Comparison of ENCODE assay signal across 18 cellular contexts in the genomic region with DNA sequence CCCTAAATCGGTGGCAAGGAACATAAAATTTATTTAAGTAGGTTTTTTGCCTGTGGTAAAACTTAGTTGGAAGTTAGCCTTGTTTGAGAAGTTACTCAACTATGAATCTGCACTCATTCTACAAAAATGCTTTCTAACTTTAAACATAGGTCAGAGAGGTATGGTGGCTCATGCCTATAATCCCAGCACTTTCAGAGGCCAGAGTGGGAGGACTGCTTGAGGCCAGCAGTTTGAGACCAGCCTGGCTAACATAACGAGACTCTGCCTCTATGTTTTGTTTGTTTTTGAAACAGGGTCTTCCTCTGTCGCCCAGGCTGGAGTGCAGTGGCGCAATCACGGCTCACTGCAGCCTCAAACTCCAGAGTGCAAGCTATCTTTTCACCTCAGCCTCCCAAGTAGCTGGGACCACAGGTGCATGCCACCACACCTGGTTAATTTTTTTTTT. TPM values are rescaled to one million over a fixed set of nuclear protein-coding genes. Genes with fewer than 3 reads are reported as not detected.
DNase-seq lines count a peak whose midpoint lies in the region; ATAC-seq and TF ChIP-seq lines count a peak whose summit lies in the region.
"Had no signal": no experiment of that assay in that cellular context is flagged by ENCODE, and none has a peak within 500 bp of the region (broad histone marks: within the 10 kb centered on the region; RNA-seq: fewer than 3 reads in every experiment).

No MANE protein-coding gene starts in this region.

- H3K4me1 Mint-ChIP-seq in neural progenitor cell (no peaks in the 10 kb centered on the region), natural killer cell (peaks cover 0 to 5% of the 10 kb centered on the region in 2 donors), CD14-positive monocyte (peaks cover 3% of the 10 kb centered on the region)
- H3K4me1 Mint-ChIP-seq: CD4-positive, CD25-positive, alpha-beta regulatory T cell had no signal

- peak overlapping the region; percentile 49 for H3K27ac ChIP-seq in brain microvascular endothelial cell
- no peak overlapping the region for H3K27ac ChIP-seq in neural progenitor cell
- H3K27ac ChIP-seq in testis = no peak overlapping the region
- H3K27ac ChIP-seq: body of pancreas had no signal

- H2AFZ ChIP-seq in neural progenitor cell (replicated peaks) = no peak overlapping the region

- peaks cover 10% of the 10 kb centered on the region for H4K20me1 ChIP-seq in neural progenitor cell (ENCODE audit: low read depth)

- intact Hi-C loops in natural killer cell (cut with micrococcal nuclease) (no loop called here), testis (cut with DNase I; ENCODE audit: low total_unique reads) (no loop called here), CD14-positive monocyte (cut with micrococcal nuclease) (no loop called here)

- no peak overlapping the region for H3K4me3 ChIP-seq in AG10803 (ENCODE audit: low read length)
- no peak overlapping the region for H3K4me3 ChIP-seq in brain microvascular endothelial cell (ENCODE audit: low read depth, low read length)
- H3K4me3 ChIP-seq in neural progenitor cell = no peak overlapping the region
- no peak overlapping the region for H3K4me3 ChIP-seq in testis
- H3K4me3 ChIP-seq: body of pancreas, mucosa of descending colon had no signal

- H3K27me3 ChIP-seq in brain microvascular endothelial cell (replicated peaks) = no peaks in the 10 kb centered on the region
- no peaks in the 10 kb centered on the region for H3K27me3 ChIP-seq in neural progenitor cell
- H3K27me3 ChIP-seq in testis = no peaks in the 10 kb centered on the region
- H3K27me3 ChIP-seq: body of pancreas had no signal

- WGBS in testis, 2 donors = 77 to 83% methylated on average over 5 of the region's 5 CpGs

- no peaks in the 10 kb centered on the region for H3K36me3 Mint-ChIP-seq in neural progenitor cell
- H3K36me3 Mint-ChIP-seq in natural killer cell = no peaks in the 10 kb centered on the region
- H3K36me3 Mint-ChIP-seq in CD14-positive monocyte = peaks cover 0 to 5% of the 10 kb centered on the region in 2 donors
- H3K36me3 Mint-ChIP-seq: CD4-positive, CD25-positive, alpha-beta regulatory T cell had no signal

- no peaks in the 10 kb centered on the region for H3K27me3 Mint-ChIP-seq in neural progenitor cell (ENCODE audit: insufficient read depth, low read depth)
- no peaks in the 10 kb centered on the region for H3K27me3 Mint-ChIP-seq in natural killer cell (ENCODE audit: low read depth in 2 of 2)
- no peaks in the 10 kb centered on the region for H3K27me3 Mint-ChIP-seq in CD14-positive monocyte (ENCODE audit: low read depth in 3 of 3)
- H3K27me3 Mint-ChIP-seq: CD4-positive, CD25-positive, alpha-beta regulatory T cell; effector memory CD8-positive, alpha-beta T cell had no signal

- H3K36me3 ChIP-seq in brain microvascular endothelial cell (replicated peaks) (no peaks in the 10 kb centered on the region), neural progenitor cell (no peaks in the 10 kb centered on the region), testis (ENCODE audit: low read depth, missing control alignments) (no peaks in the 10 kb centered on the region)

- in situ Hi-C loops in brain microvascular endothelial cell (cut with HindIII; ENCODE audit: low pct_ligation_motif_present, low sequenced_read_pairs) = no loop called here

- no peaks in the 10 kb centered on the region for H3K9me3 ChIP-seq in neural progenitor cell (ENCODE audit: low read depth)
- no peaks in the 10 kb centered on the region for H3K9me3 ChIP-seq in testis
- H3K9me3 ChIP-seq: body of pancreas, mucosa of descending colon had no signal

- H3K9me3 Mint-ChIP-seq in neural progenitor cell = no peaks in the 10 kb centered on the region
- no peaks in the 10 kb centered on the region for H3K9me3 Mint-ChIP-seq in natural killer cell
- H3K9me3 Mint-ChIP-seq in CD14-positive monocyte = no peaks in the 10 kb centered on the region
- H3K9me3 Mint-ChIP-seq: CD4-positive, CD25-positive, alpha-beta regulatory T cell; effector memory CD8-positive, alpha-beta T cell had no signal

- H3K27ac Mint-ChIP-seq in neural progenitor cell (peak overlapping the region; percentile 86), natural killer cell (no peak overlapping the region), CD14-positive monocyte (no peak overlapping the region)
- H3K27ac Mint-ChIP-seq: CD4-positive, CD25-positive, alpha-beta regulatory T cell; effector memory CD8-positive, alpha-beta T cell had no signal

- H3K4me2 ChIP-seq in neural progenitor cell = no peak overlapping the region

- no peak for TF ChIP-seq POLR2A in testis (IDR thresholded peaks at IDR 0.05)

- DNase-seq in AG10803 (ENCODE audit: low read depth) (peak; percentile 90), HS-5 (ENCODE audit: low read depth) (peak; percentile 25), brain microvascular endothelial cell (peak; percentile 27), neural progenitor cell (ENCODE audit: low spot score) (no peak), NCI-H187 treated with DMSO at 0.1 percent for 48 hours (lab: John Stamatoyannopoulos, UW) (no peak), natural killer cell (no peak), testis (no peak), CD14-positive monocyte (ENCODE audit: low spot score) (no peak)
- DNase-seq: activated effector memory CD4-positive, alpha-beta T cell treated with Interleukin-2 at 50 U/mL for 16 hours; body of pancreas; CD4-positive, CD25-positive, alpha-beta regulatory T cell; effector memory CD8-positive, alpha-beta T cell; glutamatergic neuron; islet precursor cell; mucosa of descending colon; NCI-H2171 treated with DMSO at 0.1 percent for 48 hours; NK-92 treated with Interleukin-12 subunit alpha and Interleukin-12 subunit beta, amount 100 ng/mL, for 24 hours; posterior cingulate gyrus had no signal

- H3K4me3 Mint-ChIP-seq in neural progenitor cell (no peak overlapping the region), natural killer cell (no peak overlapping the region), CD14-positive monocyte (no peak overlapping the region)
- H3K4me3 Mint-ChIP-seq: CD4-positive, CD25-positive, alpha-beta regulatory T cell; effector memory CD8-positive, alpha-beta T cell had no signal

- H3K79me2 ChIP-seq in neural progenitor cell (ENCODE audit: low read depth) = peaks cover 97% of the 10 kb centered on the region

- H3K9ac ChIP-seq in neural progenitor cell = no peak overlapping the region

- no peak for TF ChIP-seq CTCF in AG10803 (conservative IDR thresholded peaks at IDR 0.05; ENCODE audit: low read length)
- no peak for TF ChIP-seq CTCF in brain microvascular endothelial cell (IDR thresholded peaks at IDR 0.05; ENCODE audit: low read depth, low read length, missing control alignments)
- TF ChIP-seq CTCF in neural progenitor cell (IDR thresholded peaks at IDR 0.05) = no peak
- TF ChIP-seq CTCF in natural killer cell (IDR thresholded peaks at IDR 0.05) = no peak
- no peak for TF ChIP-seq CTCF in testis (IDR thresholded peaks at IDR 0.05)
- no peak for TF ChIP-seq CTCF in CD14-positive monocyte (IDR thresholded peaks at IDR 0.05)

- H3K4me1 ChIP-seq in neural progenitor cell (peaks cover 4% of the 10 kb centered on the region), testis (no peaks in the 10 kb centered on the region)
- H3K4me1 ChIP-seq: body of pancreas had no signal

- no peak for ATAC-seq in natural killer cell
- ATAC-seq: body of pancreas; effector memory CD8-positive, alpha-beta T cell; mucosa of descending colon had no signal

- H3F3A ChIP-seq in neural progenitor cell (ENCODE audit: low read depth) = peaks cover 4% of the 10 kb centered on the region

RNA-seq across cellular contexts. Expression of gene USP49, which starts 16.2 kb away (rescaled TPM):
- total RNA-seq in neural progenitor cell (ENCODE audit: low replicate concordance) (25.0 and 30.7 TPM in 2 replicates), natural killer cell (10 to 100 TPM in 2 of 3 donors, 1 to 10 TPM in 1; 6.4 to 15.1 (median 11.5) TPM), testis (10 to 100 TPM; 19.7 to 26.3 TPM)
- polyA plus RNA-seq in testis (ENCODE audit: insufficient read depth, low read depth, low replicate concordance) (9.3 TPM), CD14-positive monocyte (under 1 TPM; 0.08 to 0.37 TPM)

RNA-seq across cellular contexts. Expression of gene MED20, which starts 42.0 kb away (rescaled TPM):
- total RNA-seq in neural progenitor cell (ENCODE audit: low replicate concordance) = 29.4 and 31.4 TPM in 2 replicates
- total RNA-seq in natural killer cell = 10 to 100 TPM in 2 of 3 donors, 1 to 10 TPM in 1; 6.4 to 15.2 (median 15.0) TPM
- total RNA-seq in testis = 10 to 100 TPM; 25.1 TPM
- polyA plus RNA-seq in testis (ENCODE audit: insufficient read depth, low read depth, low replicate concordance) = 15.9 TPM
- polyA plus RNA-seq in CD14-positive monocyte = 10 to 100 TPM; 13.6 to 16.2 TPM

RNA-seq across cellular contexts. Expression of gene BYSL, which starts 42.3 kb away (rescaled TPM):
- total RNA-seq in neural progenitor cell (ENCODE audit: low replicate concordance) (11.5 and 31.7 TPM in 2 replicates), natural killer cell (10 to 100 TPM in 1 of 3 donors, 1 to 10 TPM in 2; 5.4 to 11.6 (median 5.7) TPM), testis (10 to 100 TPM; 13.7 to 18.7 TPM)
- polyA plus RNA-seq in testis (ENCODE audit: insufficient read depth, low read depth, low replicate concordance) (20.5 TPM), CD14-positive monocyte (1 to 10 TPM; 2.7 to 3.9 TPM)

Comparison
In these comparisons a context has a peak if more than half of its experiments do, and no peak if none do; other contexts are left out.
1. DNase-seq: peak in AG10803 (single experiment), HS-5 (single experiment) and brain microvascular endothelial cell (single experiment); none in neural progenitor cell (single experiment), NCI-H187 treated with DMSO at 0.1 percent for 48 hours (single experiment), natural killer cell (single experiment), testis (single experiment) and CD14-positive monocyte (single experiment).